ENCODE assay signal across 8 cellular contexts in genomic region chrX:78024349-78025108, GRCh38. TPM values are rescaled to one million over a fixed set of nuclear protein-coding genes. Genes with fewer than 3 reads are reported as not detected.
A peak's percentile ranks its signal among the peaks of the same experiment; 100 is the strongest.
DNase-seq lines count a peak whose midpoint lies in the region; ATAC-seq, FAIRE-seq and TF ChIP-seq lines count a peak whose summit lies in the region.

No MANE protein-coding gene starts in this region.

- H3K36me3 ChIP-seq in A673 (ENCODE audit: insufficient read depth, low read length, poor library complexity, severe bottlenecking): no peaks in the 10 kb centered on the region

- no peaks in the 10 kb centered on the region for H3K4me1 ChIP-seq in A673 (ENCODE audit: insufficient read depth, low read length, poor library complexity, severe bottlenecking)

- BruUV-seq in A673 (replicated peaks; lab: Mats Ljungman, UMichigan): no TSS peak

- POLR2A ChIA-PET in A673 (lab: Charles Lee; ENCODE audit: low non-redundant PET): no interaction called here
- POLR2A ChIA-PET in activated CD4-positive, alpha-beta memory T cell treated with anti-CD3 and anti-CD28 coated beads for 36 hours (lab: Charles Lee): interaction anchor here (1.2 kb wide), 1 partner anchor 125 kb away, joined by 3 read pairs; the partner anchor contains the start of gene COX7B

- H3K27me3 ChIP-seq in A673 (replicated peaks; ENCODE audit: insufficient read depth, low read depth, low read length, poor library complexity): no peaks in the 10 kb centered on the region

- H3K36me3 Mint-ChIP-seq in activated CD4-positive, alpha-beta memory T cell treated with anti-CD3 and anti-CD28 coated beads for 36 hours: no peaks in the 10 kb centered on the region

- no peak for FAIRE-seq in RCC 7860 (lab: Jason Lieb, UNC)

- H3K4me3 ChIP-seq in A673 (ENCODE audit: low read depth, low read length, poor library complexity, severe bottlenecking): no peak overlapping the region

- CTCF ChIA-PET in A673 (lab: Charles Lee): interaction anchor here (0.6 kb wide), 2 partner anchors 24 to 1746 kb away, joined by 3 read pairs; no protein-coding TSS in a partner anchor
- CTCF ChIA-PET in activated CD4-positive, alpha-beta memory T cell treated with anti-CD3 and anti-CD28 coated beads for 36 hours (lab: Charles Lee): interaction anchor here (0.5 to 2.6 kb wide), 17 partner anchors 9 to 1012 kb away, joined by 3 to 27 read pairs (median 4); partner anchors contain the start of genes ATP7A, COX7B, MAGT1 and PGK1

- H3K4me3 Mint-ChIP-seq in activated CD4-positive, alpha-beta memory T cell treated with anti-CD3 and anti-CD28 coated beads for 36 hours: no peak overlapping the region

- no peak overlapping the region for H3K27ac ChIP-seq in A673 (ENCODE audit: low read depth, low read length, poor library complexity, severe bottlenecking)

- H3K9me3 ChIP-seq in A673 (ENCODE audit: low read depth, low read length, poor library complexity, severe bottlenecking): no peaks in the 10 kb centered on the region

- intact Hi-C loops in A673 (cut with micrococcal nuclease; ENCODE audit: unreplicated experiment): loop anchor here (2.0 to 5.0 kb wide), 2 partner anchors 1467 to 1746 kb away; no protein-coding TSS in a partner anchor
- intact Hi-C loops in activated CD4-positive, alpha-beta memory T cell treated with anti-CD3 and anti-CD28 coated beads for 36 hours (cut with micrococcal nuclease): loop anchor here (1.0 to 5.0 kb wide), 2 partner anchors 68 to 114 kb away; partner anchors contain the start of gene ATP7A

- H3K27ac Mint-ChIP-seq in activated CD4-positive, alpha-beta memory T cell treated with anti-CD3 and anti-CD28 coated beads for 36 hours: no peak overlapping the region

- H3K4me1 Mint-ChIP-seq in activated CD4-positive, alpha-beta memory T cell treated with anti-CD3 and anti-CD28 coated beads for 36 hours (ENCODE audit: low read depth): no peaks in the 10 kb centered on the region

- no peaks in the 10 kb centered on the region for H3K27me3 Mint-ChIP-seq in activated CD4-positive, alpha-beta memory T cell treated with anti-CD3 and anti-CD28 coated beads for 36 hours

- peak; percentile 70 for TF ChIP-seq CTCF in A673 (conservative IDR thresholded peaks at IDR 0.05; ENCODE audit: low read depth, low read length)

- ATAC-seq in GM21390 (IDR thresholded peaks at IDR 0.05; ENCODE audit: unreplicated experiment): no peak

- no peaks in the 10 kb centered on the region for H3K9me3 Mint-ChIP-seq in activated CD4-positive, alpha-beta memory T cell treated with anti-CD3 and anti-CD28 coated beads for 36 hours

- DNase-seq in A673 (ENCODE audit: low spot score) (peak; percentile 42), Daoy (ENCODE audit: low read depth) (peak; percentile 13), KG1 (lab: John Stamatoyannopoulos, UW) (peak; percentile 6), iPS-NIHi11 (ENCODE audit: low spot score) (peak; percentile 56), NCI-H2227 (lab: John Stamatoyannopoulos, UW; ENCODE audit: unreplicated experiment) (no peak), RCC 7860 (ENCODE audit: low spot score) (no peak)
- DNase-seq in activated CD4-positive, alpha-beta memory T cell treated with anti-CD3 and anti-CD28 coated beads for 36 hours: peak; percentile 10

RNA-seq across cellular contexts. Expression of gene PGAM4, which starts 55.1 kb away (rescaled TPM):
- 0.57 TPM in 1 of 2 replicates, not detected in the other for total RNA-seq in A673 (2021)
- total RNA-seq in Daoy (2014; rRNA removed; shearing (Covaris generic)): not detected in 2 replicates
- 1 to 10 TPM in 1 of 2 experiments, under 1 TPM in 1; 0.70 to 1.9 TPM for total RNA-seq in activated CD4-positive, alpha-beta memory T cell treated with anti-CD3 and anti-CD28 coated beads for 36 hours

Comparison
In these comparisons a context has a peak if more than half of its experiments do, and no peak if none do; other contexts are left out.
1. DNase-seq: peak in A673 (single experiment), Daoy (single experiment), KG1 (single experiment), activated CD4-positive, alpha-beta memory T cell treated with anti-CD3 and anti-CD28 coated beads for 36 hours (single experiment) and iPS-NIHi11 (single experiment); none in NCI-H2227 (single experiment) and RCC 7860 (single experiment).